ENCODE assay signal across 21 cellular contexts in genomic region chr4:7984286-7984925, GRCh38.
"Had no signal": no experiment of that assay in that cellular context is flagged by ENCODE, and none has a peak within 500 bp of the region (broad histone marks: within the 10 kb centered on the region; RNA-seq: fewer than 3 reads in every experiment).

No MANE protein-coding gene starts in this region.

- FAIRE-seq: astrocyte, keratinocyte, urothelium cell line had no signal

- H3K9me3 ChIP-seq: transverse colon had no signal

- H3K36me3 ChIP-seq: heart right ventricle, lower lobe of right lung, transverse colon had no signal

- DNase-seq: activated CD4-positive, alpha-beta T cell treated with anti-CD3 and anti-CD28 coated beads, Interleukin-2, amount 50 U/mL, for 4 hours; activated CD8-positive, alpha-beta memory T cell treated with anti-CD3 and anti-CD28 coated beads for 24 hours; activated CD8-positive, alpha-beta memory T cell treated with anti-CD3 and anti-CD28 coated beads, Interleukin-2, amount 50 U/mL, for 4 hours; activated naive CD4-positive, alpha-beta T cell treated with Interleukin-2 at 50 U/mL for 16 hours; activated naive CD8-positive, alpha-beta T cell treated with anti-CD3 and anti-CD28 coated beads for 36 hours; activated T-cell treated with anti-CD3 and anti-CD28 coated beads, Interleukin-2, amount 50 U/mL, for 24 hours; central memory CD4-positive, alpha-beta T cell; cortex of kidney; heart right ventricle; lower lobe of right lung; mesendoderm; naive B cell; spleen; stimulated activated CD4-positive, alpha-beta T cell treated with anti-CD3 and anti-CD28 coated beads, Interleukin-4, amount 100 ng/mL, for 1 hour; T-cell; T-helper 9 cell; transverse colon had no signal

- ATAC-seq: left lobe of liver, lower lobe of right lung, T-cell had no signal

- H3K27ac ChIP-seq: heart right ventricle, lower lobe of right lung, spleen had no signal

- H3K4me3 ChIP-seq: heart right ventricle, lower lobe of right lung, spleen, transverse colon had no signal

- H3K27me3 ChIP-seq: heart right ventricle, transverse colon had no signal
